In genomic region chr1:94734963-94735899, GRCh38 we compare ENCODE assay signal across 11 cellular contexts.
DNase-seq lines count a peak whose midpoint lies in the region; ATAC-seq and TF ChIP-seq lines count a peak whose summit lies in the region.
"Had no signal": no experiment of that assay in that cellular context is flagged by ENCODE, and none has a peak within 500 bp of the region (broad histone marks: within the 10 kb centered on the region; RNA-seq: fewer than 3 reads in every experiment).

No MANE protein-coding gene starts in this region.

- no peak for TF ChIP-seq CTCF in fibroblast of lung (conservative IDR thresholded peaks at IDR 0.05 in 1 of 2, IDR thresholded peaks at IDR 0.05 in 1 of 2; ENCODE audit: low read depth in 1 of 2, low read length in 2 of 2)
- no peak for TF ChIP-seq CTCF in osteocyte (IDR thresholded peaks at IDR 0.05)

- H3K4me1 ChIP-seq in NT2/D1 (ENCODE audit: insufficient read depth, insufficient read length) (peaks cover 3% of the 10 kb centered on the region), fibroblast of lung (ENCODE audit: control insufficient read depth, extremely low read depth, insufficient read depth, low read length) (peaks cover 18% of the 10 kb centered on the region)

- H2AFZ ChIP-seq in fibroblast of lung (ENCODE audit: low read length) = peak overlapping the region; percentile 18

- H3K79me2 ChIP-seq in fibroblast of lung (ENCODE audit: control insufficient read depth, insufficient read depth, low read length) = no peaks in the 10 kb centered on the region

- H3K27me3 ChIP-seq in NT2/D1 (ENCODE audit: insufficient read depth, insufficient read length) = no peaks in the 10 kb centered on the region
- H3K27me3 ChIP-seq in fibroblast of lung (ENCODE audit: control insufficient read depth, insufficient read depth, low read length) = no peaks in the 10 kb centered on the region

- peaks cover 7% of the 10 kb centered on the region; the same call in 1 of the 2 replicates for H3K9me3 ChIP-seq in NT2/D1 (ENCODE audit: insufficient read depth, low read length)
- H3K9me3 ChIP-seq in fibroblast of lung (ENCODE audit: control insufficient read depth, insufficient read depth, low read depth, low read length) = no peaks in the 10 kb centered on the region

- no peaks in the 10 kb centered on the region for H4K20me1 ChIP-seq in fibroblast of lung (ENCODE audit: control insufficient read depth, extremely low read depth, insufficient read depth, low read length)

- no peaks in the 10 kb centered on the region for H3K36me3 ChIP-seq in NT2/D1 (ENCODE audit: insufficient read depth, insufficient read length, low read length)
- H3K36me3 ChIP-seq in fibroblast of lung (ENCODE audit: control insufficient read depth, insufficient read depth, low read length) = no peaks in the 10 kb centered on the region

- no peak overlapping the region for H3K4me3 Mint-ChIP-seq in osteocyte (ENCODE audit: unreplicated experiment)
- H3K4me3 Mint-ChIP-seq: activated T-helper 17 cell treated with anti-CD3 and anti-CD28 coated beads, Interleukin-2, amount 50 U/mL, for 72 hours had no signal

- H3K4me3 ChIP-seq in NT2/D1 (ENCODE audit: insufficient read length, low read depth) (peak overlapping the region; percentile 1), fibroblast of lung (replicated peaks in 1 of 4; ENCODE audit: control extremely low read depth in 1 of 4, insufficient read depth in 1 of 4, low read depth in 3 of 4, low read length in 4 of 4) (no peak overlapping the region)

- no peaks in the 10 kb centered on the region for H3K27me3 Mint-ChIP-seq in osteocyte (ENCODE audit: unreplicated experiment)

- ATAC-seq in HG02840 (IDR thresholded peaks at IDR 0.05; ENCODE audit: low FRiP score, unreplicated experiment) (no peak), HG03442 (IDR thresholded peaks at IDR 0.05; ENCODE audit: unreplicated experiment) (no peak), SK-N-SH treated with all-trans-retinoic acid at 6 μM for 48 hours (no peak)
- ATAC-seq: activated T-helper 17 cell treated with anti-CD3 and anti-CD28 coated beads, Interleukin-2, amount 50 U/mL, for 72 hours had no signal

- H3K9ac ChIP-seq in NT2/D1 (ENCODE audit: insufficient read length, low read depth) = peak overlapping the region; percentile 75
- H3K9ac ChIP-seq in fibroblast of lung (ENCODE audit: insufficient read depth, low read length) = no peak overlapping the region

- H3K9me3 Mint-ChIP-seq in osteocyte (ENCODE audit: unreplicated experiment) = no peaks in the 10 kb centered on the region
- H3K9me3 Mint-ChIP-seq: activated T-helper 17 cell treated with anti-CD3 and anti-CD28 coated beads, Interleukin-2, amount 50 U/mL, for 72 hours had no signal

- peak overlapping the region; percentile 92 for H3K27ac Mint-ChIP-seq in osteocyte (ENCODE audit: unreplicated experiment)
- H3K27ac Mint-ChIP-seq: activated T-helper 17 cell treated with anti-CD3 and anti-CD28 coated beads, Interleukin-2, amount 50 U/mL, for 72 hours had no signal

- no peaks in the 10 kb centered on the region for H3K36me3 Mint-ChIP-seq in osteocyte (ENCODE audit: unreplicated experiment)

- H3K4me1 Mint-ChIP-seq in osteocyte (ENCODE audit: unreplicated experiment) = peaks cover 46% of the 10 kb centered on the region
- H3K4me1 Mint-ChIP-seq: activated T-helper 17 cell treated with anti-CD3 and anti-CD28 coated beads, Interleukin-2, amount 50 U/mL, for 72 hours had no signal

- H3K4me2 ChIP-seq in fibroblast of lung (ENCODE audit: extremely low read depth, insufficient read depth, low read length) = peak overlapping the region; percentile 4

- DNase-seq in Daoy (ENCODE audit: low read depth) = peak; percentile 99
- peak; percentile 96 for DNase-seq in NT2/D1 (ENCODE audit: low read depth, low spot score)
- DNase-seq in fibroblast of lung (ENCODE audit: low read depth in 2 of 2) = peak; percentile 63 to 91
- no peak for DNase-seq in osteocyte (ENCODE audit: extremely low spot score, unreplicated experiment)
- DNase-seq in GOT3 (lab: John Stamatoyannopoulos, UW) = no peak
- DNase-seq: NCI-H1930, nucleus accumbens had no signal

- H3K27ac ChIP-seq in fibroblast of lung (ENCODE audit: insufficient read depth, low read length) = peak overlapping the region; percentile 48

TF ChIP-seq in SK-N-SH treated with all-trans-retinoic acid at 6 μM for 48 hours, 23 proteins besides CTCF, POLR2A, EP300 and RAD21 (continues in another document):
- TF ChIP-seq SNAI2 (CRISPR knock-in tag; IDR thresholded peaks at IDR 0.05) (no peak), PATZ1 (CRISPR knock-in tag; IDR thresholded peaks at IDR 0.05; ENCODE audit: borderline replicate concordance) (no peak), ZNF565 (CRISPR knock-in tag; conservative IDR thresholded peaks at IDR 0.05; ENCODE audit: low read depth) (no peak), CREB5 (CRISPR knock-in tag; IDR thresholded peaks at IDR 0.05; ENCODE audit: low read depth) (no peak), TSHZ2 (CRISPR knock-in tag; IDR thresholded peaks at IDR 0.05) (no peak), RARB (CRISPR knock-in tag; IDR thresholded peaks at IDR 0.05) (no peak), BACH2 (CRISPR knock-in tag; IDR thresholded peaks at IDR 0.05; ENCODE audit: borderline replicate concordance) (no peak), CSRNP3 (CRISPR knock-in tag; IDR thresholded peaks at IDR 0.05) (no peak)

Comparison
In these comparisons a context has a peak if more than half of its experiments do, and no peak if none do; other contexts are left out.
1. DNase-seq: peak in Daoy (single experiment), NT2/D1 (single experiment) and fibroblast of lung (2 of 2); none in osteocyte (single experiment) and GOT3 (single experiment).